8 cellular contexts compared by ENCODE assay signal in genomic region chr19:50383852-50384684, GRCh38. TPM values are rescaled to one million over a fixed set of nuclear protein-coding genes. Genes with fewer than 3 reads are reported as not detected.
DNase-seq lines count a peak whose midpoint lies in the region; ATAC-seq and TF ChIP-seq lines count a peak whose summit lies in the region.

POLD1 (plus strand) TSS chr19:50384347; CDS start chr19:50398852, 14,505 bp downstream.

- H3K4me1 ChIP-seq in KMS-11 (ENCODE audit: low read depth, poor library complexity, severe bottlenecking) = peaks cover 11% of the 10 kb centered on the region
- H3K4me1 ChIP-seq in Peyer's patch = peaks cover 0 to 15% (median 7%) of the 10 kb centered on the region in 4 donors
- H3K4me1 ChIP-seq in muscle layer of duodenum (ENCODE audit: control insufficient read depth in 1 of 2, insufficient read depth in 2 of 2, low read length in 2 of 2) = peaks cover 4 to 22% of the 10 kb centered on the region in 2 donors

- H3K27me3 ChIP-seq in KMS-11 (ENCODE audit: insufficient read depth, low read depth) (no peaks in the 10 kb centered on the region), Peyer's patch (no peaks in the 10 kb centered on the region), muscle layer of duodenum (ENCODE audit: low read depth, low read length) (no peaks in the 10 kb centered on the region)

- H3K9ac ChIP-seq in KMS-11 = peak within 1 kb of the TSS; percentile 82

- peaks cover 46% of the 10 kb centered on the region for H3K79me2 ChIP-seq in KMS-11 (ENCODE audit: insufficient read depth, low read depth)

- TF ChIP-seq POLR2A in Peyer's patch (IDR thresholded peaks at IDR 0.05) = peak; percentile 22 to 39

- H3K4me3 ChIP-seq in KMS-11 (IDR thresholded peaks at IDR 0.05; ENCODE audit: insufficient read depth, low read depth, low read length) (peak within 1 kb of the TSS; percentile 24), Peyer's patch (peak within 1 kb of the TSS; percentile 55 to 81 (median 62)), muscle layer of duodenum (ENCODE audit: low read depth in 1 of 2, low read length in 2 of 2) (peak within 1 kb of the TSS; percentile 78 to 83)

- H4K20me1 ChIP-seq in KMS-11 (ENCODE audit: insufficient read depth) = no peaks in the 10 kb centered on the region; the same call in 1 of the 2 replicates

- H3K36me3 ChIP-seq in KMS-11 (ENCODE audit: insufficient read depth) (peaks cover 13% of the 10 kb centered on the region; the same call in 1 of the 2 replicates), Peyer's patch (peaks cover 0 to 36% (median 0%) of the 10 kb centered on the region in 3 donors), muscle layer of duodenum (ENCODE audit: control insufficient read depth in 1 of 2, insufficient read depth in 2 of 2, low read length in 2 of 2) (peaks cover 26 to 36% of the 10 kb centered on the region in 2 donors)

- peak within 1 kb of the TSS; percentile 90 for H3K4me2 ChIP-seq in KMS-11

- H3K9me3 ChIP-seq in Peyer's patch (no peaks in the 10 kb centered on the region), muscle layer of duodenum (ENCODE audit: control insufficient read depth in 1 of 2, low read length in 2 of 2) (no peaks in the 10 kb centered on the region)

- TF ChIP-seq CTCF in KMS-11 (conservative IDR thresholded peaks at IDR 0.05; ENCODE audit: low read depth, low read length) (0 out of 2 replicates have a peak, but pooled peaks have one; percentile 34), Peyer's patch (IDR thresholded peaks at IDR 0.05) (no peak)

- H3K27ac ChIP-seq in KMS-11 (peak within 1 kb of the TSS; percentile 55; the same call in 1 of the 2 replicates), Peyer's patch (peak within 1 kb of the TSS; percentile 73 to 89 (median 80)), muscle layer of duodenum (ENCODE audit: low read length) (peak within 1 kb of the TSS; percentile 79)

- DNase-seq in DMS53 (lab: John Stamatoyannopoulos, UW) = peak; percentile 98
- DNase-seq in Peyer's patch = peak; percentile 99 to 100 (median 100)
- peak; percentile 99 for DNase-seq in activated T-cell treated with anti-CD3 and anti-CD28 coated beads, Interleukin-2, amount 50 U/mL, for 48 hours
- DNase-seq in stimulated activated CD8-positive, alpha-beta memory T cell treated with anti-CD3 and anti-CD28 coated beads, Interleukin-7, amount 100 ng/mL, for 4 hours (ENCODE audit: low read depth in 2 of 2) = peak; percentile 98 to 99

- ATAC-seq in GM21737 (IDR thresholded peaks at IDR 0.05; ENCODE audit: unreplicated experiment) = peak; percentile 77
- peak; percentile 95 for ATAC-seq in esophagus mucosa

- H2AFZ ChIP-seq in KMS-11 (ENCODE audit: low read depth) = peak within 1 kb of the TSS; percentile 48; the same call in 1 of the 2 replicates

RNA-seq across cellular contexts. Expression of gene POLD1, which starts in this region (rescaled TPM):
- 10 to 100 TPM; 14.9 to 90.0 (median 27.3) TPM for total RNA-seq in Peyer's patch
- total RNA-seq in esophagus mucosa = 24.3 TPM

Comparison
In these comparisons a context has a peak if more than half of its experiments do, and no peak if none do; other contexts are left out.
1. Peak in every context shown above with its lines: DNase-seq, ATAC-seq, H3K4me3 ChIP-seq and H3K27ac ChIP-seq.
2. H3K4me3 ChIP-seq: peak in every context shown above with its lines; median percentile 80 in muscle layer of duodenum; 62 in Peyer's patch; 24 in KMS-11.